35 cellular contexts compared by ENCODE assay signal in genomic region chr7:41449286-41449685, GRCh38.
"Had no signal": no experiment of that assay in that cellular context is flagged by ENCODE, and none has a peak within 500 bp of the region (broad histone marks: within the 10 kb centered on the region; RNA-seq: fewer than 3 reads in every experiment).

No MANE protein-coding gene starts in this region.

- FAIRE-seq: astrocyte, bronchial epithelial cell, TTC549 had no signal

- H3K9me3 ChIP-seq: adrenal gland, body of pancreas had no signal

- ATAC-seq: activated CD8-positive, alpha-beta T cell treated with anti-CD3 and anti-CD28 coated beads for 36 hours; activated naive CD4-positive, alpha-beta T cell treated with anti-CD3 and anti-CD28 coated beads, Interleukin-2, amount 50 U/mL, for 72 hours; activated T-cell treated with anti-CD3 and anti-CD28 coated beads, Interleukin-2, amount 50 U/mL, for 4 hours; activated T-cell treated with anti-CD3 and anti-CD28 coated beads, Interleukin-2, amount 50 U/mL, for 72 hours; activated T-helper 17 cell treated with anti-CD3 and anti-CD28 coated beads, Interleukin-2, amount 50 U/mL, for 72 hours; body of pancreas had no signal

- H3K27ac ChIP-seq: adrenal gland, body of pancreas, brain microvascular endothelial cell, cardiac muscle cell, VCaP had no signal

- DNase-seq: activated B cell treated with CpG ODN at 0.5 μM for 24 hours; activated CD4-positive, alpha-beta memory T cell treated with anti-CD3 and anti-CD28 coated beads for 36 hours; activated CD4-positive, alpha-beta T cell treated with anti-CD3 and anti-CD28 coated beads for 4 hours; activated CD4-positive, alpha-beta T cell treated with anti-CD3 and anti-CD28 coated beads, Interleukin-2, amount 10 ng/mL, durations not matched to agents 24 days and 14 days; activated CD4-positive, alpha-beta T cell treated with anti-CD3 and anti-CD28 coated beads, Interleukin-2, amount 50 U/mL, for 1 hour; activated CD4-positive, alpha-beta T cell treated with anti-CD3 and anti-CD28 coated beads, Interleukin-2, amount 50 U/mL, for 4 hours; activated CD4-positive, CD25-positive, alpha-beta regulatory T cell treated with anti-CD3 and anti-CD28 coated beads, Interleukin-2, amount 50 U/mL, for 72 hours; activated CD8-positive, alpha-beta memory T cell treated with anti-CD3 and anti-CD28 coated beads, Interleukin-2, amount 50 U/mL, for 4 hours; activated CD8-positive, alpha-beta T cell treated with anti-CD3 and anti-CD28 coated beads for 36 hours; activated effector memory CD4-positive, alpha-beta T cell treated with anti-CD3 and anti-CD28 coated beads, Interleukin-2, amount 50 U/mL, for 16 hours; activated gamma-delta T cell treated with Interleukin-2 at 50 U/mL for 16 hours; activated naive CD4-positive, alpha-beta T cell; activated naive CD4-positive, alpha-beta T cell treated with anti-CD3 and anti-CD28 coated beads for 36 hours; activated naive CD4-positive, alpha-beta T cell treated with anti-CD3 and anti-CD28 coated beads, Interleukin-2, amount 50 U/mL, for 16 hours; activated naive CD8-positive, alpha-beta T cell treated with anti-CD3 and anti-CD28 coated beads for 36 hours; activated T-cell treated with anti-CD3 and anti-CD28 coated beads for 4 hours; activated T-cell treated with anti-CD3 and anti-CD28 coated beads, Interleukin-2, amount 50 U/mL, for 1 hour; activated T-cell treated with anti-CD3 and anti-CD28 coated beads, Interleukin-2, amount 50 U/mL, for 4 hours; activated T-cell treated with anti-CD3 and anti-CD28 coated beads, Interleukin-2, amount 50 U/mL, for 72 hours; adrenal gland; amniotic stem cell; aorta; body of pancreas; brain microvascular endothelial cell; cerebellar nuclear complex; T-helper 1 cell; T-helper 2 cell; T-helper 9 cell had no signal

- H3K4me1 ChIP-seq: adrenal gland had no signal

- H3K4me3 ChIP-seq: adrenal gland, body of pancreas, cardiac muscle cell had no signal

- H3K27me3 ChIP-seq: adrenal gland, body of pancreas, brain microvascular endothelial cell, cardiac muscle cell had no signal

- H3K36me3 ChIP-seq: adrenal gland, brain microvascular endothelial cell, cardiac muscle cell had no signal
